9 cellular contexts compared by ENCODE assay signal in genomic region chr5:78526049-78526525, GRCh38.
DNase-seq lines count a peak whose midpoint lies in the region; TF ChIP-seq lines count a peak whose summit lies in the region.
"Had no signal": no experiment of that assay in that cellular context is flagged by ENCODE, and none has a peak within 500 bp of the region (broad histone marks: within the 10 kb centered on the region; RNA-seq: fewer than 3 reads in every experiment).

No MANE protein-coding gene starts in this region.

- TF ChIP-seq EP300 in suprapubic skin (IDR thresholded peaks at IDR 0.05) = no peak

- H3K9me2 ChIP-seq in GM23248 (ENCODE audit: insufficient read depth) = no peaks in the 10 kb centered on the region
- no peaks in the 10 kb centered on the region for H3K9me2 ChIP-seq in hepatocyte (replicated peaks; ENCODE audit: insufficient read depth)

- H3K36me3 ChIP-seq in GM23248 (ENCODE audit: low read depth) (no peaks in the 10 kb centered on the region), hepatocyte (replicated peaks; ENCODE audit: insufficient read depth, low read depth) (no peaks in the 10 kb centered on the region), suprapubic skin (no peaks in the 10 kb centered on the region)

- TF ChIP-seq POLR2A in suprapubic skin (IDR thresholded peaks at IDR 0.05) = no peak

- TF ChIP-seq CTCF in hepatocyte (IDR thresholded peaks at IDR 0.05; ENCODE audit: poor library complexity) (no peak), suprapubic skin (IDR thresholded peaks at IDR 0.05) (no peak)

- H3K9me3 ChIP-seq in GM23248 (ENCODE audit: low read depth) = no peaks in the 10 kb centered on the region
- H3K9me3 ChIP-seq in hepatocyte (ENCODE audit: low read depth) = no peaks in the 10 kb centered on the region
- H3K9me3 ChIP-seq in suprapubic skin = no peaks in the 10 kb centered on the region

- H3K79me2 ChIP-seq in GM23248 (ENCODE audit: insufficient read depth) = peaks cover 7% of the 10 kb centered on the region; the same call in 1 of the 2 replicates
- H3K79me2 ChIP-seq in hepatocyte = peaks cover 41% of the 10 kb centered on the region

- no peaks in the 10 kb centered on the region for H3K27me3 ChIP-seq in GM23248 (replicated peaks; ENCODE audit: insufficient read depth)
- H3K27me3 ChIP-seq in hepatocyte = no peaks in the 10 kb centered on the region
- H3K27me3 ChIP-seq in suprapubic skin = no peaks in the 10 kb centered on the region

- in situ Hi-C loops in GM23248 (cut with MboI) = no loop called here

- H3K9ac ChIP-seq in GM23248 = peak overlapping the region; percentile 89

- 15 to 16% methylated on average over 7 of the region's 7 CpGs for WGBS in GM23248 (ENCODE audit: low coverage in 1 of 2, low lambda C conversion rate in 2 of 2, missing lambda C conversion rate in 2 of 2), 2 experiments
- WGBS in hepatocyte (ENCODE audit: low lambda C conversion rate, missing lambda C conversion rate) = 91% methylated on average over 7 of the region's 7 CpGs
- WGBS in suprapubic skin = 60% methylated on average over 7 of the region's 7 CpGs

- DNase-seq in GM23248 = peak; percentile 96
- peak; percentile 64 for DNase-seq in amniotic stem cell (lab: John Stamatoyannopoulos, UW)
- no peak for DNase-seq in hepatocyte (ENCODE audit: low spot score)
- DNase-seq in suprapubic skin (ENCODE audit: low spot score in 2 of 2) = peak in 1 of 2 donors; percentile 76
- no peak for DNase-seq in DMS53 (lab: John Stamatoyannopoulos, UW)
- no peak for DNase-seq in DMS153 (lab: John Stamatoyannopoulos, UW)
- DNase-seq in NCI-H2107 treated with DMSO at 0.1 percent for 48 hours (lab: John Stamatoyannopoulos, UW; ENCODE audit: unreplicated experiment) = no peak
- DNase-seq: posterior cingulate gyrus; stimulated activated naive CD4-positive, alpha-beta T cell treated with Interleukin-2 at 50 U/mL for 16 hours had no signal

- H4K20me1 ChIP-seq in GM23248 (ENCODE audit: insufficient read depth) (no peaks in the 10 kb centered on the region), hepatocyte (ENCODE audit: insufficient read depth, poor library complexity, severe bottlenecking) (no peaks in the 10 kb centered on the region)

- H3K4me1 ChIP-seq in GM23248 (ENCODE audit: insufficient read depth) = peaks cover 52% of the 10 kb centered on the region
- H3K4me1 ChIP-seq in hepatocyte (ENCODE audit: insufficient read depth) = peaks cover 18% of the 10 kb centered on the region
- H3K4me1 ChIP-seq in suprapubic skin = peaks cover 44% of the 10 kb centered on the region

- peak overlapping the region; percentile 87 for H3K4me2 ChIP-seq in GM23248 (ENCODE audit: unreplicated experiment)
- H3K4me2 ChIP-seq in hepatocyte = no peak overlapping the region

- H3K27ac ChIP-seq in GM23248 = peak overlapping the region; percentile 97
- peak overlapping the region; percentile 80 for H3K27ac ChIP-seq in hepatocyte
- peak overlapping the region; percentile 80 for H3K27ac ChIP-seq in suprapubic skin

- H3F3A ChIP-seq in GM23248 (ENCODE audit: insufficient read depth) = peaks cover 50% of the 10 kb centered on the region

- H2AFZ ChIP-seq in GM23248 (peak overlapping the region; percentile 23; the same call in 1 of the 2 replicates), hepatocyte (no peak overlapping the region)

- H3K4me3 ChIP-seq in GM23248 (peak overlapping the region; percentile 48), hepatocyte (no peak overlapping the region), suprapubic skin (no peak overlapping the region)

Comparison
In these comparisons a context has a peak if more than half of its experiments do, and no peak if none do; other contexts are left out.
1. DNase-seq: peak in GM23248 (single experiment) and amniotic stem cell (single experiment); none in hepatocyte (single experiment), DMS53 (single experiment), DMS153 (single experiment) and NCI-H2107 treated with DMSO at 0.1 percent for 48 hours (single experiment).
2. Peak in every context shown above with its lines, with median percentiles within 50 percentile points of each other: H3K27ac ChIP-seq.